ENCODE assay signal across 10 cellular contexts in the genomic region with DNA sequence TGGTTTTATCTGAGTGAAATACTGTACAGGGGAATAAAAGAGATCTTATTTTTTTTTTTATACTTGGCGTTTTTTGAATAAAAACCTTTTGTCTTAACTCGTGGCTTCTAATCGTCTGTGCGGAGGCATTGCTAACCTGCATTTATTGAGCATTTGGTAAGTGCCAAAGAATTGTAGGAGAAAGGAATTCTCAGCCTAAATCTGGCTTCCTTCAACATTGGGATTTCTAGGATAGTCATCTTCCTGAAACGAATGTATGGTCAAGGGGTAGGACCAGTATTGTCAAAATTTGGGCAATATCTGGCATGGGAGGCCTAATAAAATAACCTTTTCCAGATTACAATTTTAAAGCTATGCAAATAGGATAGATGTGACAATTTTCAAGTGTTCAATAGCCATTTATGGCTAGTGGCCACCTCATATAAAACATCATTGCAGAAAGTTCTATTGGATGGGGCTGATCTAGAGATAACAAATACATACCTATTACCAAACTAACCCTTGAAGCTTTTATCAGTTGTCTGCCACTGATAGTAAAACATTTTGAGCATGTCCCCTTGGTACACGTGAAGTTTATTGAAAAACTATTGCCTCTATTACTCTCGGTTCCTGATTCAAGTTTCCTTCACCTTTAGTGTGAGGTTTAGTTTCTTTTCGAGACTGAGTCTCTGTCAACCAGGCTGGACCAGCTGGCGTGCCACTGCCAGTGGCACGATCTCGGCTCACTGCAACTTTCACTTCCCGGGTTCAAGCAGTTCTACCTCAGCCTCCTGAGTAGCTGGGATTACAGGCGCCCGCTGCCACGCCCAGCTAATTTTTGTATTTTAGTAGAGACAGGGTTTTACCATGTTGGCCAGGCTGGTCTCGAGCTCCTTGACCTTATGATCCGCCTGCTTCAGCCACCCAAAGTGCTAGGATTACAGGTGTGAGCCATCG. TPM values are rescaled to one million over a fixed set of nuclear protein-coding genes. Genes with fewer than 3 reads are reported as not detected.
DNase-seq lines count a peak whose midpoint lies in the region; ATAC-seq and TF ChIP-seq lines count a peak whose summit lies in the region.
"Had no signal": no experiment of that assay in that cellular context is flagged by ENCODE, and none has a peak within 500 bp of the region (broad histone marks: within the 10 kb centered on the region; RNA-seq: fewer than 3 reads in every experiment).

No MANE protein-coding gene starts in this region.

- DNase-seq in activated CD4-positive, alpha-beta T cell treated with anti-CD3 and anti-CD28 coated beads for 36 hours = peak; percentile 30
- DNase-seq in activated CD4-positive, alpha-beta T cell treated with anti-CD3 and anti-CD28 coated beads for 1 hour = no peak
- peak; percentile 36 for DNase-seq in activated CD4-positive, alpha-beta memory T cell treated with anti-CD3 and anti-CD28 coated beads, Interleukin-2, amount 10 ng/mL, durations not matched to agents 7 days and 5 days
- DNase-seq in natural killer cell treated with Interleukin-12 subunit alpha and Interleukin-12 subunit beta and Interleukin-15 and Interleukin-18, amount 100 ng/mL, for 72 hours (ENCODE audit: low spot score) = no peak
- DNase-seq in glutamatergic neuron (no peak), left cardiac atrium (no peak)
- DNase-seq: activated CD4-positive, alpha-beta T cell treated with anti-CD3 and anti-CD28 coated beads for 48 hours; NCI-H69 had no signal

- no peak for TF ChIP-seq CTCF in glutamatergic neuron (IDR thresholded peaks at IDR 0.05; ENCODE audit: partially characterized antibody, unreplicated experiment)

- peaks cover 51% of the 10 kb centered on the region for H3K4me1 Mint-ChIP-seq in activated CD4-positive, alpha-beta T cell treated with anti-CD3 and anti-CD28 coated beads for 36 hours
- H3K4me1 Mint-ChIP-seq in activated CD4-positive, alpha-beta memory T cell treated with anti-CD3 and anti-CD28 coated beads, Interleukin-2, amount 10 ng/mL, durations not matched to agents 7 days and 5 days = peaks cover 64% of the 10 kb centered on the region
- H3K4me1 Mint-ChIP-seq in natural killer cell treated with Interleukin-12 subunit alpha and Interleukin-12 subunit beta and Interleukin-15 and Interleukin-18, amount 100 ng/mL, for 72 hours (ENCODE audit: low read depth in 2 of 2) = peaks cover 57 to 62% of the 10 kb centered on the region in 2 donors
- H3K4me1 Mint-ChIP-seq in glutamatergic neuron (ENCODE audit: low read depth, unreplicated experiment) = no peaks in the 10 kb centered on the region

- POLR2A ChIA-PET in activated CD4-positive, alpha-beta T cell treated with anti-CD3 and anti-CD28 coated beads for 36 hours (lab: Charles Lee) = interaction anchor here (0.6 to 0.9 kb wide), 3 partner anchors 12 to 31 kb away, joined by 4 to 11 read pairs (median 7); no protein-coding TSS in a partner anchor
- POLR2A ChIA-PET in activated CD4-positive, alpha-beta memory T cell treated with anti-CD3 and anti-CD28 coated beads, Interleukin-2, amount 10 ng/mL, durations not matched to agents 7 days and 5 days (lab: Charles Lee) = interaction anchor here (1.1 to 19.6 kb wide), 12 partner anchors 9 to 493 kb away, joined by 3 to 1021 read pairs (median 5); no protein-coding TSS in a partner anchor

- H3K27ac Mint-ChIP-seq in activated CD4-positive, alpha-beta T cell treated with anti-CD3 and anti-CD28 coated beads for 36 hours = peak overlapping the region; percentile 96
- H3K27ac Mint-ChIP-seq in activated CD4-positive, alpha-beta memory T cell treated with anti-CD3 and anti-CD28 coated beads, Interleukin-2, amount 10 ng/mL, durations not matched to agents 7 days and 5 days = peak overlapping the region; percentile 98
- peak overlapping the region; percentile 99 for H3K27ac Mint-ChIP-seq in natural killer cell treated with Interleukin-12 subunit alpha and Interleukin-12 subunit beta and Interleukin-15 and Interleukin-18, amount 100 ng/mL, for 72 hours
- no peak overlapping the region for H3K27ac Mint-ChIP-seq in glutamatergic neuron (ENCODE audit: unreplicated experiment)

- ATAC-seq in activated CD4-positive, alpha-beta T cell treated with anti-CD3 and anti-CD28 coated beads for 36 hours = no peak
- ATAC-seq in HG03354 (IDR thresholded peaks at IDR 0.05; ENCODE audit: poor library complexity, severe bottlenecking, unreplicated experiment) (peak; percentile 42), left cardiac atrium (no peak), GM21390 (IDR thresholded peaks at IDR 0.05; ENCODE audit: unreplicated experiment) (no peak)
- no peak for ATAC-seq in natural killer cell treated with Interleukin-12 subunit alpha and Interleukin-12 subunit beta and Interleukin-15 and Interleukin-18, amount 100 ng/mL, for 72 hours

- no peaks in the 10 kb centered on the region for H3K9me3 Mint-ChIP-seq in activated CD4-positive, alpha-beta T cell treated with anti-CD3 and anti-CD28 coated beads for 36 hours (ENCODE audit: low read depth)
- H3K9me3 Mint-ChIP-seq in activated CD4-positive, alpha-beta memory T cell treated with anti-CD3 and anti-CD28 coated beads, Interleukin-2, amount 10 ng/mL, durations not matched to agents 7 days and 5 days = no peaks in the 10 kb centered on the region
- H3K9me3 Mint-ChIP-seq in natural killer cell treated with Interleukin-12 subunit alpha and Interleukin-12 subunit beta and Interleukin-15 and Interleukin-18, amount 100 ng/mL, for 72 hours = no peaks in the 10 kb centered on the region
- H3K9me3 Mint-ChIP-seq in glutamatergic neuron (ENCODE audit: unreplicated experiment) = peaks cover 3% of the 10 kb centered on the region

- peaks cover 65% of the 10 kb centered on the region for H3K36me3 Mint-ChIP-seq in activated CD4-positive, alpha-beta T cell treated with anti-CD3 and anti-CD28 coated beads for 36 hours (ENCODE audit: low read depth)
- peaks cover 76% of the 10 kb centered on the region for H3K36me3 Mint-ChIP-seq in activated CD4-positive, alpha-beta memory T cell treated with anti-CD3 and anti-CD28 coated beads, Interleukin-2, amount 10 ng/mL, durations not matched to agents 7 days and 5 days (ENCODE audit: low read depth)
- H3K36me3 Mint-ChIP-seq in natural killer cell treated with Interleukin-12 subunit alpha and Interleukin-12 subunit beta and Interleukin-15 and Interleukin-18, amount 100 ng/mL, for 72 hours = peaks cover 55% of the 10 kb centered on the region
- H3K36me3 Mint-ChIP-seq in glutamatergic neuron (ENCODE audit: unreplicated experiment) = no peaks in the 10 kb centered on the region

- no peaks in the 10 kb centered on the region for H3K27me3 Mint-ChIP-seq in activated CD4-positive, alpha-beta T cell treated with anti-CD3 and anti-CD28 coated beads for 36 hours
- H3K27me3 Mint-ChIP-seq in activated CD4-positive, alpha-beta memory T cell treated with anti-CD3 and anti-CD28 coated beads, Interleukin-2, amount 10 ng/mL, durations not matched to agents 7 days and 5 days = no peaks in the 10 kb centered on the region
- no peaks in the 10 kb centered on the region for H3K27me3 Mint-ChIP-seq in natural killer cell treated with Interleukin-12 subunit alpha and Interleukin-12 subunit beta and Interleukin-15 and Interleukin-18, amount 100 ng/mL, for 72 hours
- peaks cover 4% of the 10 kb centered on the region for H3K27me3 Mint-ChIP-seq in glutamatergic neuron (ENCODE audit: unreplicated experiment)

- CTCF ChIA-PET in activated CD4-positive, alpha-beta T cell treated with anti-CD3 and anti-CD28 coated beads for 36 hours (lab: Charles Lee) = interaction anchor here (0.7 to 13.7 kb wide), 8 partner anchors 14 to 155 kb away, joined by 3 to 271 read pairs (median 4); no protein-coding TSS in a partner anchor
- CTCF ChIA-PET in activated CD4-positive, alpha-beta memory T cell treated with anti-CD3 and anti-CD28 coated beads, Interleukin-2, amount 10 ng/mL, durations not matched to agents 7 days and 5 days (lab: Charles Lee) = interaction anchor here (0.7 to 17.6 kb wide), 10 partner anchors 9 to 183 kb away, joined by 3 to 327 read pairs (median 7); no protein-coding TSS in a partner anchor

- intact Hi-C loops in activated CD4-positive, alpha-beta T cell treated with anti-CD3 and anti-CD28 coated beads for 36 hours (cut with DNase I, micrococcal nuclease) = no loop called here
- intact Hi-C loops in left cardiac atrium (cut with DNase I) = no loop called here

- H3K4me3 Mint-ChIP-seq in activated CD4-positive, alpha-beta T cell treated with anti-CD3 and anti-CD28 coated beads for 36 hours = peak overlapping the region; percentile 91
- H3K4me3 Mint-ChIP-seq in activated CD4-positive, alpha-beta memory T cell treated with anti-CD3 and anti-CD28 coated beads, Interleukin-2, amount 10 ng/mL, durations not matched to agents 7 days and 5 days = peak overlapping the region; percentile 94
- H3K4me3 Mint-ChIP-seq in natural killer cell treated with Interleukin-12 subunit alpha and Interleukin-12 subunit beta and Interleukin-15 and Interleukin-18, amount 100 ng/mL, for 72 hours = peak overlapping the region; percentile 98
- H3K4me3 Mint-ChIP-seq in glutamatergic neuron (ENCODE audit: unreplicated experiment) = no peak overlapping the region

RNA-seq across cellular contexts. Expression of gene PIM1, which starts 5.6 kb away (rescaled TPM):
- total RNA-seq in activated CD4-positive, alpha-beta T cell treated with anti-CD3 and anti-CD28 coated beads for 36 hours = 100 to 1,000 TPM; 137 to 163 TPM
- 100 to 1,000 TPM; 497 to 505 TPM for total RNA-seq in activated CD4-positive, alpha-beta memory T cell treated with anti-CD3 and anti-CD28 coated beads, Interleukin-2, amount 10 ng/mL, durations not matched to agents 7 days and 5 days
- total RNA-seq in natural killer cell treated with Interleukin-12 subunit alpha and Interleukin-12 subunit beta and Interleukin-15 and Interleukin-18, amount 100 ng/mL, for 72 hours = 100 to 1,000 TPM; 511 to 723 TPM
- total RNA-seq in glutamatergic neuron (ENCODE audit: unreplicated experiment) (22.7 TPM), left cardiac atrium (100 to 1,000 TPM in 1 of 2 donors, 10 to 100 TPM in 1; 41.7 to 101 TPM)

Comparison
In these comparisons a context has a peak if more than half of its experiments do, and no peak if none do; other contexts are left out.
1. DNase-seq: peak in activated CD4-positive, alpha-beta T cell treated with anti-CD3 and anti-CD28 coated beads for 36 hours (single experiment) and activated CD4-positive, alpha-beta memory T cell treated with anti-CD3 and anti-CD28 coated beads, Interleukin-2, amount 10 ng/mL, durations not matched to agents 7 days and 5 days (single experiment); none in activated CD4-positive, alpha-beta T cell treated with anti-CD3 and anti-CD28 coated beads for 1 hour (single experiment), natural killer cell treated with Interleukin-12 subunit alpha and Interleukin-12 subunit beta and Interleukin-15 and Interleukin-18, amount 100 ng/mL, for 72 hours (single experiment), glutamatergic neuron (single experiment) and left cardiac atrium (single experiment).